Comparison of ENCODE assay signal across 15 cellular contexts in genomic region chr4:1205641-1206298, GRCh38. TPM values are rescaled to one million over a fixed set of nuclear protein-coding genes. Genes with fewer than 3 reads are reported as not detected.
A peak's percentile ranks its signal among the peaks of the same experiment; 100 is the strongest.
DNase-seq lines count a peak whose midpoint lies in the region; TF ChIP-seq lines count a peak whose summit lies in the region.
"Had no signal": no experiment of that assay in that cellular context is flagged by ENCODE, and none has a peak within 500 bp of the region (broad histone marks: within the 10 kb centered on the region; RNA-seq: fewer than 3 reads in every experiment).

No MANE protein-coding gene starts in this region.

- H3K27ac Mint-ChIP-seq in H9 (no peak overlapping the region), osteocyte (ENCODE audit: unreplicated experiment) (no peak overlapping the region)
- H3K27ac Mint-ChIP-seq: B cell, IgD-negative memory B cell had no signal

- H4K8ac ChIP-seq in H9 (replicated peaks; ENCODE audit: insufficient read length, low read depth, low read length), result no peak overlapping the region

- H2BK120ac ChIP-seq in H9 (ENCODE audit: low read depth, low read length, poor library complexity, severe bottlenecking), result no peak overlapping the region

- no peak overlapping the region for H2BK15ac ChIP-seq in H9 (ENCODE audit: low read depth, low read length)

- no peak overlapping the region for H3K23ac ChIP-seq in H9 (ENCODE audit: insufficient read length, low read depth, low read length)

- no peak overlapping the region for H3K18ac ChIP-seq in H9 (ENCODE audit: insufficient read length, low read depth, low read length)

- TF ChIP-seq CTCF in H9 (conservative IDR thresholded peaks at IDR 0.05) (no peak), osteocyte (IDR thresholded peaks at IDR 0.05) (no peak)

- H3K9me3 Mint-ChIP-seq in H9, result no peaks in the 10 kb centered on the region
- no peaks in the 10 kb centered on the region for H3K9me3 Mint-ChIP-seq in osteocyte (ENCODE audit: unreplicated experiment)

- no peak overlapping the region for H2BK20ac ChIP-seq in H9 (ENCODE audit: low read depth, low read length, poor library complexity, severe bottlenecking)

- H3K4me3 Mint-ChIP-seq in H9 (no peak overlapping the region), osteocyte (ENCODE audit: unreplicated experiment) (no peak overlapping the region)
- H3K4me3 Mint-ChIP-seq: B cell, T-helper 17 cell had no signal

- no peak overlapping the region for H2BK12ac ChIP-seq in H9 (ENCODE audit: insufficient read length, low read depth, low read length)

- H3T11ph ChIP-seq in H9 (ENCODE audit: low read length), result no peak overlapping the region

- peaks cover 3% of the 10 kb centered on the region for H3K23me2 ChIP-seq in H9 (ENCODE audit: insufficient read length, low read depth, low read length, poor library complexity, severe bottlenecking)

- no peaks in the 10 kb centered on the region for H3K4me1 Mint-ChIP-seq in H9
- peaks cover 65% of the 10 kb centered on the region for H3K4me1 Mint-ChIP-seq in osteocyte (ENCODE audit: unreplicated experiment)

- no peak overlapping the region for H2BK5ac ChIP-seq in H9 (ENCODE audit: insufficient read length, low read length)

- H3K9me3 ChIP-seq in H9 (ENCODE audit: control insufficient read depth, low read depth, low read length), result no peaks in the 10 kb centered on the region
- H3K9me3 ChIP-seq: tibial nerve had no signal

- H3K27me3 Mint-ChIP-seq in H9 (ENCODE audit: low read depth), result peaks cover 10% of the 10 kb centered on the region
- H3K27me3 Mint-ChIP-seq in osteocyte (ENCODE audit: unreplicated experiment), result no peaks in the 10 kb centered on the region
- H3K27me3 Mint-ChIP-seq: B cell, T-helper 17 cell had no signal

- no peak overlapping the region for H3K9ac ChIP-seq in H9 (ENCODE audit: extremely low read depth, insufficient read length, low read length)

- DNase-seq in 8988T (peak; percentile 17), H9 (peak; percentile 23), cardiac septum (ENCODE audit: low spot score) (peak; percentile 71), osteocyte (ENCODE audit: extremely low spot score, unreplicated experiment) (peak; percentile 82), HPDE6-E6E7 (ENCODE audit: extremely low spot score) (no peak), SIG-M5 treated with dmso at 0.1 percent for 504 hours (lab: John Stamatoyannopoulos, UW; ENCODE audit: unreplicated experiment) (no peak), AG08396 (ENCODE audit: low spot score) (no peak)
- no peak for DNase-seq in central memory CD4-positive, alpha-beta T cell
- DNase-seq: mesendoderm; NCI-H524 treated with DMSO at 0.1 percent for 48 hours; stimulated activated CD8-positive, alpha-beta memory T cell treated with anti-CD3 and anti-CD28 coated beads, Interleukin-4, amount 100 ng/mL, for 48 hours had no signal

- intact Hi-C loops in cardiac septum (cut with DNase I), result no loop called here

- no peak overlapping the region for H4K91ac ChIP-seq in H9 (ENCODE audit: insufficient read length, low read depth, low read length)

- H3K4me1 ChIP-seq in H9 (ENCODE audit: insufficient read depth, low read length), result no peaks in the 10 kb centered on the region

- no peaks in the 10 kb centered on the region for H3K79me1 ChIP-seq in H9 (ENCODE audit: insufficient read depth, low read depth, low read length, poor library complexity, severe bottlenecking)

- no peaks in the 10 kb centered on the region for H3K79me2 ChIP-seq in H9 (ENCODE audit: insufficient read depth, low read length)

- H3K27me3 ChIP-seq in H9 (ENCODE audit: insufficient read depth, low read length), result no peaks in the 10 kb centered on the region
- H3K27me3 ChIP-seq: tibial nerve had no signal

- H3K4ac ChIP-seq in H9 (ENCODE audit: low read depth, low read length), result no peak overlapping the region

- H3K36me3 Mint-ChIP-seq in H9 (ENCODE audit: insufficient read depth in 1 of 3, low read depth in 3 of 3) (peaks cover 0 to 4% (median 0%) of the 10 kb centered on the region in 3 experiments; a peak in 2 of 7 replicates), osteocyte (ENCODE audit: unreplicated experiment) (no peaks in the 10 kb centered on the region)
- H3K36me3 Mint-ChIP-seq: IgD-negative memory B cell had no signal

- peaks cover 4% of the 10 kb centered on the region for H4K20me1 ChIP-seq in H9 (ENCODE audit: control insufficient read depth, insufficient read depth, insufficient read length)

- no peak overlapping the region for H3K4me2 ChIP-seq in H9 (ENCODE audit: insufficient read depth, insufficient read length, low read length)

- H3K56ac ChIP-seq in H9 (ENCODE audit: insufficient read length, low read depth, low read length), result no peak overlapping the region

- no peak overlapping the region for H2AFZ ChIP-seq in H9 (ENCODE audit: low read length)

- H4K5ac ChIP-seq in H9 (ENCODE audit: insufficient read length, low read depth, low read length), result no peak overlapping the region

- H3K14ac ChIP-seq in H9 (ENCODE audit: insufficient read depth, low read length), result no peak overlapping the region; the same call in 1 of the 2 replicates

- no CpG with 5 or more reads among the region's 15 CpGs for WGBS in H9 (ENCODE audit: extremely low coverage, insufficient read length, low lambda C conversion rate)

- H2AK5ac ChIP-seq in H9 (ENCODE audit: insufficient read length, low read length), result no peak overlapping the region

- H3K27ac ChIP-seq in H9 (ENCODE audit: insufficient read length, low read depth, low read length), result no peak overlapping the region
- H3K27ac ChIP-seq: tibial nerve had no signal

RNA-seq across cellular contexts. Expression of gene SPON2, which starts 33.4 kb away (rescaled TPM):
- 1.7 and 2.3 TPM in 2 replicates for total RNA-seq in H9 (2021)
- total RNA-seq in cardiac septum, result 19.8 TPM
- total RNA-seq in osteocyte, result 149 and 168 TPM in 2 replicates

RNA-seq across cellular contexts. Expression of gene CTBP1, which starts 43.2 kb away (rescaled TPM):
- total RNA-seq in H9 (2021), result 128 and 136 TPM in 2 replicates
- 129 TPM for total RNA-seq in cardiac septum
- 172 and 176 TPM in 2 replicates for total RNA-seq in osteocyte

Comparison
In these comparisons a context has a peak if more than half of its experiments do, and no peak if none do; other contexts are left out.
1. DNase-seq: peak in 8988T (single experiment), H9 (single experiment), cardiac septum (single experiment) and osteocyte (single experiment); none in central memory CD4-positive, alpha-beta T cell (single experiment), HPDE6-E6E7 (single experiment), SIG-M5 treated with dmso at 0.1 percent for 504 hours (single experiment) and AG08396 (single experiment).